20 cellular contexts compared by ENCODE assay signal in genomic region chr5:141427783-141428426, GRCh38.
"Had no signal": no experiment of that assay in that cellular context is flagged by ENCODE, and none has a peak within 500 bp of the region (broad histone marks: within the 10 kb centered on the region; RNA-seq: fewer than 3 reads in every experiment).

No MANE protein-coding gene starts in this region.

- H3K27ac ChIP-seq: cardiac muscle cell, epithelial cell of prostate, foreskin keratinocyte, transverse colon, vagina had no signal

- H3K4me3 Mint-ChIP-seq: activated CD4-positive, alpha-beta memory T cell treated with anti-CD3 and anti-CD28 coated beads for 36 hours; activated naive CD8-positive, alpha-beta T cell; activated T-helper 1 cell treated with anti-CD3 and anti-CD28 coated beads, Interleukin-12 subunit alpha, Interleukin-12 subunit beta, Interleukin-2, Interleukin-4 antibody, amounts not matched to agents 30 ng/mL and 10 ng/mL and 1 ng/mL, durations not matched to agents 14 hours and 24 hours and 36 hours; mesothelial cell of epicardium; T-helper 1 cell treated with Interleukin-12 subunit alpha and Interleukin-12 subunit beta and Interleukin-4 antibody, amounts not matched to agents 30 μg/mL and 1 μg/mL, for 36 hours had no signal

- H3K4me1 Mint-ChIP-seq: mesothelial cell of epicardium had no signal

- DNase-seq: activated CD4-positive, alpha-beta memory T cell treated with anti-CD3 and anti-CD28 coated beads for 36 hours; activated CD4-positive, alpha-beta T cell treated with anti-CD3 and anti-CD28 coated beads for 1 hour; activated gamma-delta T cell treated with Interleukin-2 at 50 U/mL for 16 hours; activated T-cell treated with anti-CD3 and anti-CD28 coated beads for 4 hours; foreskin keratinocyte; hypothalamus; retina; stimulated activated CD4-positive, alpha-beta T cell treated with anti-CD3 and anti-CD28 coated beads, Interleukin-12 subunit alpha, Interleukin-12 subunit beta, amount 100 ng/mL, for 4 hours; stimulated activated CD4-positive, alpha-beta T cell treated with anti-CD3 and anti-CD28 coated beads, Interleukin-1b, Interleukin-23, amount 100 ng/mL, for 48 hours; stimulated activated CD8-positive, alpha-beta memory T cell treated with anti-CD3 and anti-CD28 coated beads, Interleukin-4, amount 100 ng/mL, for 48 hours; stimulated activated naive CD4-positive, alpha-beta T cell; transverse colon had no signal

- H3K4me1 ChIP-seq: foreskin keratinocyte, transverse colon, vagina had no signal

- H3K27ac Mint-ChIP-seq: activated CD4-positive, alpha-beta memory T cell treated with anti-CD3 and anti-CD28 coated beads for 36 hours; activated naive CD8-positive, alpha-beta T cell; activated T-helper 1 cell treated with anti-CD3 and anti-CD28 coated beads, Interleukin-12 subunit alpha, Interleukin-12 subunit beta, Interleukin-2, Interleukin-4 antibody, amounts not matched to agents 30 ng/mL and 10 ng/mL and 1 ng/mL, durations not matched to agents 14 hours and 24 hours and 36 hours; mesothelial cell of epicardium; T-helper 1 cell treated with Interleukin-12 subunit alpha and Interleukin-12 subunit beta and Interleukin-4 antibody, amounts not matched to agents 30 μg/mL and 1 μg/mL, for 36 hours had no signal

- ATAC-seq: foreskin keratinocyte had no signal

- H3K36me3 ChIP-seq: cardiac muscle cell, transverse colon had no signal

- H3K4me3 ChIP-seq: cardiac muscle cell, lung, transverse colon, vagina had no signal

- H3K27me3 ChIP-seq: cardiac muscle cell, transverse colon, vagina had no signal
